ENCODE assay signal across 12 cellular contexts in genomic region chrX:103330601-103331397, GRCh38. TPM values are rescaled to one million over a fixed set of nuclear protein-coding genes. Genes with fewer than 3 reads are reported as not detected.
DNase-seq lines count a peak whose midpoint lies in the region; ATAC-seq and TF ChIP-seq lines count a peak whose summit lies in the region.
"Had no signal": no experiment of that assay in that cellular context is flagged by ENCODE, and none has a peak within 500 bp of the region (broad histone marks: within the 10 kb centered on the region; RNA-seq: fewer than 3 reads in every experiment).

No MANE protein-coding gene starts in this region.

- H3K79me1 ChIP-seq in trophoblast cell (ENCODE audit: low read length) = no peaks in the 10 kb centered on the region

- no peak overlapping the region for H2AK5ac ChIP-seq in trophoblast cell (ENCODE audit: low read length)

- WGBS in right cardiac atrium = 9% methylated on average over 23 of the region's 23 CpGs
- WGBS in trophoblast cell (ENCODE audit: extremely low coverage, insufficient coverage, insufficient read length) = no CpG with 5 or more reads among the region's 23 CpGs

- DNase-seq in BE2C (no peak), ascending aorta (ENCODE audit: low spot score in 2 of 2) (no peak), right cardiac atrium (no peak), trophoblast cell (no peak), HT-29 (ENCODE audit: low spot score) (no peak)
- DNase-seq in activated CD4-positive, alpha-beta T cell treated with anti-CD3 and anti-CD28 coated beads, Interleukin-2, amount 50 U/mL, for 4 hours = no peak
- DNase-seq in activated T-helper 2 cell treated with anti-CD3 and anti-CD28 coated beads, Interferon-gamma antibody, Interleukin-2, Interleukin-4, amounts not matched to agents 10 μg/mL and 5 μg/mL and 100 μg/mL, durations not matched to agents 14 hours and 24 hours and 36 hours (ENCODE audit: low spot score) = no peak
- DNase-seq: activated CD8-positive, alpha-beta T cell treated with anti-CD3 and anti-CD28 coated beads, Interleukin-2, amount 10 ng/mL, durations not matched to agents 7 days and 5 days; Calu3; MG63 had no signal

- H4K91ac ChIP-seq in trophoblast cell (ENCODE audit: low read depth, low read length) = no peak overlapping the region

- H3K4me1 Mint-ChIP-seq in activated T-helper 2 cell treated with anti-CD3 and anti-CD28 coated beads, Interferon-gamma antibody, Interleukin-2, Interleukin-4, amounts not matched to agents 10 μg/mL and 5 μg/mL and 100 μg/mL, durations not matched to agents 14 hours and 24 hours and 36 hours (ENCODE audit: low read depth) = peaks cover 4% of the 10 kb centered on the region

- no peak overlapping the region for H3K4ac ChIP-seq in trophoblast cell (ENCODE audit: low read depth, low read length)

- no peaks in the 10 kb centered on the region for H3K36me3 Mint-ChIP-seq in activated T-helper 2 cell treated with anti-CD3 and anti-CD28 coated beads, Interferon-gamma antibody, Interleukin-2, Interleukin-4, amounts not matched to agents 10 μg/mL and 5 μg/mL and 100 μg/mL, durations not matched to agents 14 hours and 24 hours and 36 hours (ENCODE audit: low read depth)

- intact Hi-C loops in ascending aorta (cut with DNase I) (no loop called here), right cardiac atrium (cut with DNase I) (no loop called here)
- intact Hi-C loops in activated T-helper 2 cell treated with anti-CD3 and anti-CD28 coated beads, Interferon-gamma antibody, Interleukin-2, Interleukin-4, amounts not matched to agents 10 μg/mL and 5 μg/mL and 100 μg/mL, durations not matched to agents 14 hours and 24 hours and 36 hours (cut with micrococcal nuclease) = no loop called here

- H3K36me3 ChIP-seq in BE2C = no peaks in the 10 kb centered on the region
- H3K36me3 ChIP-seq in ascending aorta = no peaks in the 10 kb centered on the region
- no peaks in the 10 kb centered on the region for H3K36me3 ChIP-seq in trophoblast cell (ENCODE audit: control insufficient read depth in 1 of 2, insufficient read depth in 2 of 2, low read length in 2 of 2)
- H3K36me3 ChIP-seq: MG63 had no signal

- no peak overlapping the region for H4K12ac ChIP-seq in trophoblast cell (ENCODE audit: low read depth, low read length)

- peak overlapping the region; percentile 23 for H4K8ac ChIP-seq in trophoblast cell (ENCODE audit: low read depth, low read length)

- H2BK120ac ChIP-seq in trophoblast cell (ENCODE audit: insufficient read depth, low read length, poor library complexity) = no peak overlapping the region

- peak overlapping the region; percentile 63 for H3K4me3 ChIP-seq in BE2C (ENCODE audit: low read depth, low read length)
- peak overlapping the region; percentile 27 to 50 for H3K4me3 ChIP-seq in ascending aorta
- H3K4me3 ChIP-seq in right cardiac atrium (ENCODE audit: low read length) = peak overlapping the region; percentile 70
- H3K4me3 ChIP-seq in trophoblast cell (ENCODE audit: low read depth, low read length) = no peak overlapping the region
- H3K4me3 ChIP-seq: MG63 had no signal

- H3K27ac ChIP-seq in ascending aorta (no peak overlapping the region), right cardiac atrium (ENCODE audit: low read length) (no peak overlapping the region), trophoblast cell (ENCODE audit: low read depth, low read length) (no peak overlapping the region)

- H3K9me3 ChIP-seq in BE2C (no peaks in the 10 kb centered on the region), ascending aorta (no peaks in the 10 kb centered on the region), right cardiac atrium (ENCODE audit: control insufficient read depth, low read length) (no peaks in the 10 kb centered on the region), trophoblast cell (ENCODE audit: insufficient read depth, low read depth, low read length) (no peaks in the 10 kb centered on the region)
- H3K9me3 ChIP-seq: MG63 had no signal

- H3K4me2 ChIP-seq in trophoblast cell (ENCODE audit: low read length) = peak overlapping the region; percentile 45

- no peak overlapping the region for H3K4me3 Mint-ChIP-seq in activated T-helper 2 cell treated with anti-CD3 and anti-CD28 coated beads, Interferon-gamma antibody, Interleukin-2, Interleukin-4, amounts not matched to agents 10 μg/mL and 5 μg/mL and 100 μg/mL, durations not matched to agents 14 hours and 24 hours and 36 hours (ENCODE audit: low read depth)
- H3K4me3 Mint-ChIP-seq: activated CD8-positive, alpha-beta T cell treated with anti-CD3 and anti-CD28 coated beads, Interleukin-2, amount 10 ng/mL, durations not matched to agents 7 days and 5 days; dendritic cell treated with granulocyte-macrophage colony-stimulating factor and Interleukin-4, amounts not matched to agents 40 ng/mL and 50 ng/mL, for 4 days had no signal

- H3K23ac ChIP-seq in trophoblast cell (ENCODE audit: low read length) = no peak overlapping the region

- no peak overlapping the region for H2BK12ac ChIP-seq in trophoblast cell (ENCODE audit: low read length)

- H2AFZ ChIP-seq in trophoblast cell (ENCODE audit: insufficient read depth, low read length, poor library complexity) = peak overlapping the region; percentile 10

- H3K27ac Mint-ChIP-seq in activated T-helper 2 cell treated with anti-CD3 and anti-CD28 coated beads, Interferon-gamma antibody, Interleukin-2, Interleukin-4, amounts not matched to agents 10 μg/mL and 5 μg/mL and 100 μg/mL, durations not matched to agents 14 hours and 24 hours and 36 hours = no peak overlapping the region
- H3K27ac Mint-ChIP-seq: activated CD8-positive, alpha-beta T cell treated with anti-CD3 and anti-CD28 coated beads, Interleukin-2, amount 10 ng/mL, durations not matched to agents 7 days and 5 days; dendritic cell treated with granulocyte-macrophage colony-stimulating factor and Interleukin-4, amounts not matched to agents 40 ng/mL and 50 ng/mL, for 4 days had no signal

- no peak overlapping the region for H3K9ac ChIP-seq in trophoblast cell (ENCODE audit: low read length)

- no peak overlapping the region for H2BK5ac ChIP-seq in trophoblast cell (ENCODE audit: low read depth, low read length, poor library complexity)

- ATAC-seq in right cardiac atrium (peak; percentile 45 to 57), HG03521 (IDR thresholded peaks at IDR 0.05; ENCODE audit: unreplicated experiment) (no peak)
- ATAC-seq: activated CD8-positive, alpha-beta T cell treated with anti-CD3 and anti-CD28 coated beads, Interleukin-2, amount 10 ng/mL, durations not matched to agents 7 days and 5 days had no signal

- peaks cover 13% of the 10 kb centered on the region for H3K27me3 Mint-ChIP-seq in activated T-helper 2 cell treated with anti-CD3 and anti-CD28 coated beads, Interferon-gamma antibody, Interleukin-2, Interleukin-4, amounts not matched to agents 10 μg/mL and 5 μg/mL and 100 μg/mL, durations not matched to agents 14 hours and 24 hours and 36 hours (ENCODE audit: low read depth)

- H3K27me3 ChIP-seq in BE2C (no peaks in the 10 kb centered on the region), ascending aorta (no peaks in the 10 kb centered on the region), right cardiac atrium (ENCODE audit: control insufficient read depth, insufficient read depth) (no peaks in the 10 kb centered on the region), trophoblast cell (ENCODE audit: insufficient read depth, low read length) (no peaks in the 10 kb centered on the region)

- H3K9me3 Mint-ChIP-seq in activated T-helper 2 cell treated with anti-CD3 and anti-CD28 coated beads, Interferon-gamma antibody, Interleukin-2, Interleukin-4, amounts not matched to agents 10 μg/mL and 5 μg/mL and 100 μg/mL, durations not matched to agents 14 hours and 24 hours and 36 hours = no peaks in the 10 kb centered on the region
- H3K9me3 Mint-ChIP-seq: dendritic cell treated with granulocyte-macrophage colony-stimulating factor and Interleukin-4, amounts not matched to agents 40 ng/mL and 50 ng/mL, for 4 days had no signal

- no peaks in the 10 kb centered on the region for H3K79me2 ChIP-seq in trophoblast cell (ENCODE audit: control insufficient read depth, insufficient read depth, low read length, poor library complexity)

- H3K14ac ChIP-seq in trophoblast cell (ENCODE audit: low read length) = no peak overlapping the region

- TF ChIP-seq CTCF in BE2C (IDR thresholded peaks at IDR 0.05; ENCODE audit: low read depth, low read length) (no peak), ascending aorta (IDR thresholded peaks at IDR 0.05) (no peak)

- no peak overlapping the region for H3K18ac ChIP-seq in trophoblast cell (ENCODE audit: low read length)

- H3K4me1 ChIP-seq in BE2C (no peaks in the 10 kb centered on the region), ascending aorta (no peaks in the 10 kb centered on the region), right cardiac atrium (ENCODE audit: control insufficient read depth, insufficient read depth, low read length) (no peaks in the 10 kb centered on the region), trophoblast cell (ENCODE audit: control insufficient read depth in 1 of 2, insufficient read depth in 2 of 2, low read length in 2 of 2) (no peaks in the 10 kb centered on the region)

RNA-seq across cellular contexts. Expression of gene TCEAL7, which starts 0.8 kb away (rescaled TPM):
- polyA plus RNA-seq in BE2C (2012; ENCODE audit: insufficient read depth, insufficient read length, low read depth) = 14.0 TPM
- total RNA-seq in ascending aorta (not detected), right cardiac atrium (1 to 10 TPM; 8.0 to 9.7 (median 8.9) TPM)
- 12.3 TPM for polyA plus RNA-seq in right cardiac atrium
- 4.2 and 4.4 TPM in 2 replicates for polyA plus RNA-seq in trophoblast cell (2013)
- not detected in 2 replicates for total RNA-seq in HT-29 (2014; rRNA removed; shearing (Covaris generic))
- total RNA-seq in activated T-helper 2 cell treated with anti-CD3 and anti-CD28 coated beads, Interferon-gamma antibody, Interleukin-2, Interleukin-4, amounts not matched to agents 10 μg/mL and 5 μg/mL and 100 μg/mL, durations not matched to agents 14 hours and 24 hours and 36 hours = not detected in 2 replicates
- total RNA-seq: activated CD8-positive, alpha-beta T cell treated with anti-CD3 and anti-CD28 coated beads, Interleukin-2, amount 10 ng/mL, durations not matched to agents 7 days and 5 days; Calu3 had no signal

RNA-seq across cellular contexts. Expression of gene BEX2, which starts 20.0 kb away (rescaled TPM):
- polyA plus RNA-seq in BE2C (2012; ENCODE audit: insufficient read depth, insufficient read length, low read depth) = 33.0 TPM
- total RNA-seq in ascending aorta (2.0 TPM), right cardiac atrium (10 to 100 TPM; 16.8 to 27.0 (median 23.4) TPM)
- polyA plus RNA-seq in right cardiac atrium = 26.1 TPM
- 19.5 and 20.5 TPM in 2 replicates for polyA plus RNA-seq in trophoblast cell (2013)
- total RNA-seq in HT-29 (2014; rRNA removed; shearing (Covaris generic)) = not detected in 2 replicates
- 2.6 and 3.9 TPM in 2 replicates for total RNA-seq in activated T-helper 2 cell treated with anti-CD3 and anti-CD28 coated beads, Interferon-gamma antibody, Interleukin-2, Interleukin-4, amounts not matched to agents 10 μg/mL and 5 μg/mL and 100 μg/mL, durations not matched to agents 14 hours and 24 hours and 36 hours

RNA-seq across cellular contexts. Expression of gene TCEAL9, which starts 25.5 kb away (rescaled TPM):
- 43.2 TPM for polyA plus RNA-seq in BE2C (2012; ENCODE audit: insufficient read depth, insufficient read length, low read depth)
- 20.9 TPM for total RNA-seq in ascending aorta
- total RNA-seq in right cardiac atrium = 10 to 100 TPM; 32.2 to 47.0 (median 35.2) TPM
- 99.5 TPM for polyA plus RNA-seq in right cardiac atrium
- 233 and 243 TPM in 2 replicates for polyA plus RNA-seq in trophoblast cell (2013)
- 10.3 and 11.8 TPM in 2 replicates for total RNA-seq in HT-29 (2014; rRNA removed; shearing (Covaris generic))
- total RNA-seq in activated T-helper 2 cell treated with anti-CD3 and anti-CD28 coated beads, Interferon-gamma antibody, Interleukin-2, Interleukin-4, amounts not matched to agents 10 μg/mL and 5 μg/mL and 100 μg/mL, durations not matched to agents 14 hours and 24 hours and 36 hours = 0.73 and 0.97 TPM in 2 replicates

RNA-seq across cellular contexts. Expression of gene BEX3, which starts 45.5 kb away (rescaled TPM):
- 546 TPM for polyA plus RNA-seq in BE2C (2012; ENCODE audit: insufficient read depth, insufficient read length, low read depth)
- total RNA-seq in ascending aorta (32.1 TPM), right cardiac atrium (100 to 1,000 TPM; 185 to 244 (median 213) TPM)
- polyA plus RNA-seq in right cardiac atrium = 305 TPM
- polyA plus RNA-seq in trophoblast cell (2013) = 300 and 305 TPM in 2 replicates
- total RNA-seq in HT-29 (2014; rRNA removed; shearing (Covaris generic)) = not detected in 2 replicates
- 7.0 and 8.4 TPM in 2 replicates for total RNA-seq in activated T-helper 2 cell treated with anti-CD3 and anti-CD28 coated beads, Interferon-gamma antibody, Interleukin-2, Interleukin-4, amounts not matched to agents 10 μg/mL and 5 μg/mL and 100 μg/mL, durations not matched to agents 14 hours and 24 hours and 36 hours

RNA-seq across cellular contexts. Expression of gene TCEAL5, which starts 54.2 kb away (rescaled TPM):
- 0.77 TPM for polyA plus RNA-seq in BE2C (2012; ENCODE audit: insufficient read depth, insufficient read length, low read depth)
- not detected for total RNA-seq in ascending aorta
- 1 to 10 TPM in 1 of 4 donors, under 1 TPM in 3; 0.45 to 1.6 (median 0.73) TPM for total RNA-seq in right cardiac atrium
- polyA plus RNA-seq in right cardiac atrium = 0.81 TPM
- 0.10 and 0.12 TPM in 2 replicates for polyA plus RNA-seq in trophoblast cell (2013)
- total RNA-seq in HT-29 (2014; rRNA removed; shearing (Covaris generic)) = not detected in 2 replicates
- not detected in 2 replicates for total RNA-seq in activated T-helper 2 cell treated with anti-CD3 and anti-CD28 coated beads, Interferon-gamma antibody, Interleukin-2, Interleukin-4, amounts not matched to agents 10 μg/mL and 5 μg/mL and 100 μg/mL, durations not matched to agents 14 hours and 24 hours and 36 hours
- total RNA-seq: activated CD8-positive, alpha-beta T cell treated with anti-CD3 and anti-CD28 coated beads, Interleukin-2, amount 10 ng/mL, durations not matched to agents 7 days and 5 days; Calu3 had no signal
